14 cellular contexts compared by ENCODE assay signal in genomic region chr10:71750124-71750841, GRCh38. TPM values are rescaled to one million over a fixed set of nuclear protein-coding genes. Genes with fewer than 3 reads are reported as not detected.
DNase-seq lines count a peak whose midpoint lies in the region; ATAC-seq and TF ChIP-seq lines count a peak whose summit lies in the region.
"Had no signal": no experiment of that assay in that cellular context is flagged by ENCODE, and none has a peak within 500 bp of the region (broad histone marks: within the 10 kb centered on the region; RNA-seq: fewer than 3 reads in every experiment).

No MANE protein-coding gene starts in this region.

- DNase-seq in AML-193 (lab: John Stamatoyannopoulos, UW) (peak; percentile 81 to 82), HL-60 (ENCODE audit: low read depth in 1 of 2, low spot score in 1 of 2) (peak; percentile 54 to 89), left lung (peak in 1 of 2 donors; percentile 89), HUDEP-2 (lab: John Stamatoyannopoulos, UW; ENCODE audit: unreplicated experiment in 76 of 76) (no peak), NCI-H226 (no peak)
- no peak for DNase-seq in activated CD8-positive, alpha-beta T cell treated with anti-CD3 and anti-CD28 coated beads, Interleukin-2, amount 10 ng/mL, durations not matched to agents 7 days and 5 days
- no peak for DNase-seq in activated CD4-positive, CD25-positive, alpha-beta regulatory T cell treated with anti-CD3 and anti-CD28 coated beads, Interleukin-2, amount 50 U/mL, for 72 hours
- DNase-seq: activated CD4-positive, alpha-beta T cell treated with anti-CD3 and anti-CD28 coated beads for 1 hour; NCI-H1092; stimulated activated CD4-positive, alpha-beta T cell treated with anti-CD3 and anti-CD28 coated beads, Interleukin-15, amount 100 ng/mL, for 24 hours had no signal

- H3K27me3 ChIP-seq in HL-60 (ENCODE audit: insufficient read depth, poor library complexity, severe bottlenecking) (no peaks in the 10 kb centered on the region), left lung (no peaks in the 10 kb centered on the region)
- H3K27me3 ChIP-seq: body of pancreas had no signal

- POLR2A ChIA-PET in activated CD8-positive, alpha-beta T cell treated with anti-CD3 and anti-CD28 coated beads, Interleukin-2, amount 10 ng/mL, durations not matched to agents 7 days and 5 days (lab: Charles Lee) = interaction anchor here (0.7 to 5.7 kb wide), 5 partner anchors 13 to 23 kb away, joined by 3 to 60 read pairs (median 3); partner anchors contain the start of gene VSIR

- intact Hi-C loops in left lung (cut with DNase I) = no loop called here

- H3K36me3 ChIP-seq in left lung = peaks cover 0 to 53% of the 10 kb centered on the region in 2 donors

- peaks cover 39 to 99% of the 10 kb centered on the region in 2 donors for H3K4me1 ChIP-seq in left lung

- H3K27me3 Mint-ChIP-seq in activated CD8-positive, alpha-beta T cell treated with anti-CD3 and anti-CD28 coated beads, Interleukin-2, amount 10 ng/mL, durations not matched to agents 7 days and 5 days (ENCODE audit: low read depth) = no peaks in the 10 kb centered on the region

- H3K4me3 Mint-ChIP-seq in activated CD8-positive, alpha-beta T cell treated with anti-CD3 and anti-CD28 coated beads, Interleukin-2, amount 10 ng/mL, durations not matched to agents 7 days and 5 days = peak overlapping the region; percentile 26

- no peaks in the 10 kb centered on the region for H3K9me3 Mint-ChIP-seq in activated CD8-positive, alpha-beta T cell treated with anti-CD3 and anti-CD28 coated beads, Interleukin-2, amount 10 ng/mL, durations not matched to agents 7 days and 5 days (ENCODE audit: insufficient read depth)

- H3K36me3 Mint-ChIP-seq in activated CD8-positive, alpha-beta T cell treated with anti-CD3 and anti-CD28 coated beads, Interleukin-2, amount 10 ng/mL, durations not matched to agents 7 days and 5 days (ENCODE audit: low read depth) = peaks cover 81% of the 10 kb centered on the region

- H3K4me3 ChIP-seq in HL-60 (replicated peaks; ENCODE audit: insufficient read depth, low read length) = no peak overlapping the region
- H3K4me3 ChIP-seq in left lung = peak overlapping the region in 1 of 2 donors; percentile 14
- H3K4me3 ChIP-seq: body of pancreas had no signal

- H3K27ac Mint-ChIP-seq in activated CD8-positive, alpha-beta T cell treated with anti-CD3 and anti-CD28 coated beads, Interleukin-2, amount 10 ng/mL, durations not matched to agents 7 days and 5 days = peak overlapping the region; percentile 93

- H3K9me3 ChIP-seq in left lung = no peaks in the 10 kb centered on the region
- H3K9me3 ChIP-seq: body of pancreas had no signal

- CTCF ChIA-PET in activated CD8-positive, alpha-beta T cell treated with anti-CD3 and anti-CD28 coated beads, Interleukin-2, amount 10 ng/mL, durations not matched to agents 7 days and 5 days (lab: Charles Lee) = interaction anchor here (1.0 to 8.4 kb wide), 4 partner anchors 14 to 23 kb away, joined by 3 to 116 read pairs (median 3); partner anchors contain the start of gene VSIR

- no peak for ATAC-seq in activated CD8-positive, alpha-beta T cell treated with anti-CD3 and anti-CD28 coated beads, Interleukin-2, amount 10 ng/mL, durations not matched to agents 7 days and 5 days
- ATAC-seq in left lung (no peak), HG02884 (IDR thresholded peaks at IDR 0.05; ENCODE audit: unreplicated experiment) (no peak)
- ATAC-seq: body of pancreas, Panc1 had no signal

- H3K27ac ChIP-seq in HL-60 (replicated peaks) (peak overlapping the region; percentile 99), left lung (peak overlapping the region; percentile 2 to 94)

- no peak for TF ChIP-seq CTCF in HL-60 (IDR thresholded peaks at IDR 0.05; ENCODE audit: insufficient read depth, low read length)
- no peak for TF ChIP-seq CTCF in left lung (IDR thresholded peaks at IDR 0.05)

- H3K4me1 Mint-ChIP-seq in activated CD8-positive, alpha-beta T cell treated with anti-CD3 and anti-CD28 coated beads, Interleukin-2, amount 10 ng/mL, durations not matched to agents 7 days and 5 days (ENCODE audit: low read depth) = peaks cover 98% of the 10 kb centered on the region

RNA-seq across cellular contexts. Expression of gene VSIR, which starts 23.0 kb away (rescaled TPM):
- 100 to 1,000 TPM; 127 to 133 TPM for total RNA-seq in activated CD8-positive, alpha-beta T cell treated with anti-CD3 and anti-CD28 coated beads, Interleukin-2, amount 10 ng/mL, durations not matched to agents 7 days and 5 days
- 100 to 1,000 TPM in 1 of 2 donors, 10 to 100 TPM in 1; 46.7 to 133 TPM for total RNA-seq in left lung

RNA-seq across cellular contexts. Expression of gene C10orf105, which starts 30.7 kb away (rescaled TPM):
- 1 to 10 TPM in 1 of 2 experiments, under 1 TPM in 1; 0.73 to 1.1 TPM for total RNA-seq in activated CD8-positive, alpha-beta T cell treated with anti-CD3 and anti-CD28 coated beads, Interleukin-2, amount 10 ng/mL, durations not matched to agents 7 days and 5 days
- total RNA-seq in left lung = 1 to 10 TPM in 1 of 2 donors, under 1 TPM in 1; 0.17 to 1.0 TPM
- total RNA-seq: body of pancreas, fibroblast of villous mesenchyme had no signal

Comparison
In these comparisons a context has a peak if more than half of its experiments do, and no peak if none do; other contexts are left out.
1. DNase-seq: peak in AML-193 (2 of 2) and HL-60 (2 of 2); none in activated CD8-positive, alpha-beta T cell treated with anti-CD3 and anti-CD28 coated beads, Interleukin-2, amount 10 ng/mL, durations not matched to agents 7 days and 5 days (single experiment), HUDEP-2 (0 of 76), activated CD4-positive, CD25-positive, alpha-beta regulatory T cell treated with anti-CD3 and anti-CD28 coated beads, Interleukin-2, amount 50 U/mL, for 72 hours (single experiment) and NCI-H226 (single experiment).